ENCODE assay signal across 1 cellular context in the genomic region with DNA sequence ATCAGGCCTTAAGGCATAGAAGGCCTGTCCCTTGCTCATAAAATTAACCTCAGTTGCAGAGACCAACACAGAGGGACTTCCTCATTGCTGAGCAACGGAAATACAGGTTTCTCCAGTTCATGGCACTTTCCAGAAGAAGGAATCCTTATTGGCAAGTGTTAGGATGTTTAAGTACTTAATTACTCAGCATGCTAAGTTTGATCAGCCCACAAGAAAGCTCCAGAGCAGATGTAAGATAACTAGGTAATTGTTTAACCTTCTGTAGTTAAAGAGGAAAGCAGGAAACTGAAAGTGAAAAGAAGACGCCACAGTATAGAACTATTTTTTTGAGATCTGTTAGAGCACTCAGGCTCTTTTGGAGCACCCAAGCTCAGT.
TF ChIP-seq lines count a peak whose summit lies in the region.

No MANE protein-coding gene starts in this region.

TF ChIP-seq in GM12878, 131 proteins besides CTCF, POLR2A, EP300 and RAD21 (continued from another document):
- 0 out of 2 replicates have a peak, but pooled peaks have one; percentile 10 for TF ChIP-seq RUNX3 (IDR thresholded peaks at IDR 0.05; ENCODE audit: low read length)
- TF ChIP-seq EED (IDR thresholded peaks at IDR 0.05; ENCODE audit: low read depth), result 0 out of 2 replicates have a peak, but pooled peaks have one; percentile 16
- TF ChIP-seq IKZF1 (conservative IDR thresholded peaks at IDR 0.05), result peak; percentile 45
- TF ChIP-seq ATF7 (IDR thresholded peaks at IDR 0.05; ENCODE audit: low read depth), result 0 out of 2 replicates have a peak, but pooled peaks have one; percentile 17
- peak; percentile 56; the same call in 1 of the 2 replicates for TF ChIP-seq SPI1 (IDR thresholded peaks at IDR 0.05; ENCODE audit: borderline replicate concordance, insufficient read depth, low read depth, low read length)
- TF ChIP-seq, protein P1, sequence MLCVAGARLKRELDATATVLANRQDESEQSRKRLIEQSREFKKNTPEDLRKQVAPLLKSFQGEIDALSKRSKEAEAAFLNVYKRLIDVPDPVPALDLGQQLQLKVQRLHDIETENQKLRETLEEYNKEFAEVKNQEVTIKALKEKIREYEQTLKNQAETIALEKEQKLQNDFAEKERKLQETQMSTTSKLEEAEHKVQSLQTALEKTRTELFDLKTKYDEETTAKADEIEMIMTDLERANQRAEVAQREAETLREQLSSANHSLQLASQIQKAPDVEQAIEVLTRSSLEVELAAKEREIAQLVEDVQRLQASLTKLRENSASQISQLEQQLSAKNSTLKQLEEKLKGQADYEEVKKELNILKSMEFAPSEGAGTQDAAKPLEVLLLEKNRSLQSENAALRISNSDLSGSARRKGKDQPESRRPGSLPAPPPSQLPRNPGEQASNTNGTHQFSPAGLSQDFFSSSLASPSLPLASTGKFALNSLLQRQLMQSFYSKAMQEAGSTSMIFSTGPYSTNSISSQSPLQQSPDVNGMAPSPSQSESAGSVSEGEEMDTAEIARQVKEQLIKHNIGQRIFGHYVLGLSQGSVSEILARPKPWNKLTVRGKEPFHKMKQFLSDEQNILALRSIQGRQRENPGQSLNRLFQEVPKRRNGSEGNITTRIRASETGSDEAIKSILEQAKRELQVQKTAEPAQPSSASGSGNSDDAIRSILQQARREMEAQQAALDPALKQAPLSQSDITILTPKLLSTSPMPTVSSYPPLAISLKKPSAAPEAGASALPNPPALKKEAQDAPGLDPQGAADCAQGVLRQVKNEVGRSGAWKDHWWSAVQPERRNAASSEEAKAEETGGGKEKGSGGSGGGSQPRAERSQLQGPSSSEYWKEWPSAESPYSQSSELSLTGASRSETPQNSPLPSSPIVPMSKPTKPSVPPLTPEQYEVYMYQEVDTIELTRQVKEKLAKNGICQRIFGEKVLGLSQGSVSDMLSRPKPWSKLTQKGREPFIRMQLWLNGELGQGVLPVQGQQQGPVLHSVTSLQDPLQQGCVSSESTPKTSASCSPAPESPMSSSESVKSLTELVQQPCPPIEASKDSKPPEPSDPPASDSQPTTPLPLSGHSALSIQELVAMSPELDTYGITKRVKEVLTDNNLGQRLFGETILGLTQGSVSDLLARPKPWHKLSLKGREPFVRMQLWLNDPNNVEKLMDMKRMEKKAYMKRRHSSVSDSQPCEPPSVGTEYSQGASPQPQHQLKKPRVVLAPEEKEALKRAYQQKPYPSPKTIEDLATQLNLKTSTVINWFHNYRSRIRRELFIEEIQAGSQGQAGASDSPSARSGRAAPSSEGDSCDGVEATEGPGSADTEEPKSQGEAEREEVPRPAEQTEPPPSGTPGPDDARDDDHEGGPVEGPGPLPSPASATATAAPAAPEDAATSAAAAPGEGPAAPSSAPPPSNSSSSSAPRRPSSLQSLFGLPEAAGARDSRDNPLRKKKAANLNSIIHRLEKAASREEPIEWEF (IDR thresholded peaks at IDR 0.05; ENCODE audit: insufficient replicate concordance, low read depth, low read length), result no peak
